Comparison of ENCODE assay signal across 17 cellular contexts in the genomic region with DNA sequence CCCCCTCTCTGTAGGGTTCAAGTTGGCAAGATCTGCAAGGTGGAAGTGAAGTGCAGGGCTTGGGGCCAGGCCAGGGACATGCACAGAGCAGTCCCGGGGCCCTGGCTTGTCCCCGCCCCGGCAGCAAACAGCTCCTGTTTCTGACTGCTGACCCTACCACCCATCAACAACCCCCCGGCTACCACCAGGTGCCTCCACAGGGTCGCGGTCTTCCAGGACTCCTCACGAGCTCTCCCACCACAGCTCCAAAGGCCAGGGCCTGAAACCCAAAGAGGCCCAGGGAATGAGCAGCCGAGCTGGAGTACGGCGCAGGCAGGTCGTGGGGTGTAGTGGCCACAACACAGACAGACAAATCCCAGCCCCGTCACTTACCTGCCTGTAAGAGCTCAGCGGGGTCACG.
"Had no signal": no experiment of that assay in that cellular context is flagged by ENCODE, and none has a peak within 500 bp of the region (broad histone marks: within the 10 kb centered on the region; RNA-seq: fewer than 3 reads in every experiment).

No MANE protein-coding gene starts in this region.

- H3K27me3 ChIP-seq: breast epithelium, testis, transverse colon had no signal

- H3K27ac ChIP-seq: breast epithelium, epithelial cell of prostate, left lung, testis, transverse colon had no signal

- DNase-seq: activated CD4-positive, alpha-beta T cell treated with anti-CD3 and anti-CD28 coated beads for 36 hours; activated CD4-positive, CD25-positive, alpha-beta regulatory T cell; activated CD8-positive, alpha-beta memory T cell treated with anti-CD3 and anti-CD28 coated beads, Interleukin-2, amount 10 ng/mL, durations not matched to agents 7 days and 5 days; activated CD8-positive, alpha-beta T cell treated with anti-CD3 and anti-CD28 coated beads, Interleukin-2, amount 10 ng/mL, durations not matched to agents 7 days and 5 days; activated naive CD8-positive, alpha-beta T cell treated with anti-CD3 and anti-CD28 coated beads, Interleukin-2, amount 50 U/mL, for 24 hours; activated T-cell treated with anti-CD3 and anti-CD28 coated beads, Interleukin-2, amount 50 U/mL, for 48 hours; amygdala; central memory CD4-positive, alpha-beta T cell; effector CD8-positive, alpha-beta T cell; left lung; right cardiac atrium; stimulated activated CD4-positive, alpha-beta T cell treated with anti-CD3 and anti-CD28 coated beads, Interleukin-2, amount 100 ng/mL, for 48 hours; stimulated activated naive CD8-positive, alpha-beta T cell treated with anti-CD3 and anti-CD28 coated beads, Interleukin-15, Interleukin-2, amounts not matched to agents 100 U/mL and 50 U/mL, for 24 hours; testis had no signal

- H3K4me3 ChIP-seq: breast epithelium, left lung, testis, transverse colon had no signal

- H3K4me1 ChIP-seq: breast epithelium, testis had no signal

- H3K9me3 ChIP-seq: breast epithelium, left lung, testis, transverse colon had no signal

- H3K36me3 ChIP-seq: breast epithelium, left lung, transverse colon had no signal
